Comparison of ENCODE assay signal across 27 cellular contexts in the genomic region with DNA sequence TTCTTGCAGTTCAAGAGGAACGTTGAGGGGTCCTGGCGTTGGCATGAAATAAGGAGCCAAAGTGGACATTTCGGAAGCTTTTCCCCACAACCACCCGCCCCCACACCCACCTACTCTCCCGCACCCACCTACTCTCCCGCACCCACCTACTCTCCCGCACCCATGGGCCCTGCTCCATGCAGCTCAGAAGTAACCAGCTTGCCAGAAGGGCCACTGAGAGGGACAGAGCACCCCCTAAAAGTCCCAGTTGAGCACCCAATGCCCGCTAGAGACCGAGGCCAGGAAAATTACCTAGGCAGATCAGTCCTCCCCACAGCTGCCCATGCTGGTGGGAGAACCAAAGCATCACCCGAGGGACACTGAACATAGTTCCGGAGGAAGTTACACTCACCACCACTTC. TPM values are rescaled to one million over a fixed set of nuclear protein-coding genes. Genes with fewer than 3 reads are reported as not detected.
"Had no signal": no experiment of that assay in that cellular context is flagged by ENCODE, and none has a peak within 500 bp of the region (broad histone marks: within the 10 kb centered on the region; RNA-seq: fewer than 3 reads in every experiment).

No MANE protein-coding gene starts in this region.

- H3K4me3 ChIP-seq: dorsolateral prefrontal cortex, heart right ventricle, neural progenitor cell, ovary, thoracic aorta had no signal

- H3K36me3 Mint-ChIP-seq: mesothelial cell of epicardium; natural killer cell; neural progenitor cell; stimulated activated memory B cell treated with anti-CD40 and anti-IgM and Interleukin-4, amounts not matched to agents 10 μg/mL and 1 μg/mL and 100 μg/mL, for 72 hours had no signal

- ATAC-seq: esophagus mucosa; heart right ventricle; natural killer cell; right cardiac atrium; stimulated activated memory B cell treated with anti-CD40 and anti-IgM and Interleukin-4, amounts not matched to agents 10 μg/mL and 1 μg/mL and 100 μg/mL, for 72 hours had no signal

- H3K27ac ChIP-seq: dorsolateral prefrontal cortex, heart right ventricle, neural progenitor cell, ovary, thoracic aorta had no signal

- H3K4me1 ChIP-seq: heart right ventricle, neural progenitor cell had no signal

- H3K9me3 Mint-ChIP-seq: mesothelial cell of epicardium; natural killer cell; neural progenitor cell; stimulated activated naive CD8-positive, alpha-beta T cell treated with anti-CD3 and anti-CD28 coated beads, Interleukin-15, Interleukin-2, amounts not matched to agents 100 ng/mL and 50 ng/mL, for 24 hours had no signal

- H3K9me3 ChIP-seq: heart right ventricle, ovary, thoracic aorta had no signal

- H3K9ac ChIP-seq: neural progenitor cell had no signal

- H3K27me3 ChIP-seq: dorsolateral prefrontal cortex, ovary had no signal

- H3K4me1 Mint-ChIP-seq: mesothelial cell of epicardium; natural killer cell; stimulated activated memory B cell treated with anti-CD40 and anti-IgM and Interleukin-4, amounts not matched to agents 10 μg/mL and 1 μg/mL and 100 μg/mL, for 72 hours had no signal

- DNase-seq: cortex of kidney; effector CD8-positive, alpha-beta T cell; heart right ventricle; hypothalamus; kidney glomerular epithelial cell; mammary epithelial cell; natural killer cell; nucleus accumbens; right cardiac atrium; stimulated activated CD4-positive, alpha-beta T cell treated with anti-CD3 and anti-CD28 coated beads, Interleukin-15, amount 100 ng/mL, for 24 hours; stimulated activated CD4-positive, alpha-beta T cell treated with anti-CD3 and anti-CD28 coated beads, Interleukin-1b, Interleukin-23, amount 100 ng/mL, for 48 hours; stimulated activated CD4-positive, alpha-beta T cell treated with anti-CD3 and anti-CD28 coated beads, Interleukin-4, amount 100 ng/mL, for 24 hours; trophoblast cell had no signal

- H3K4me2 ChIP-seq: neural progenitor cell had no signal

- H3K36me3 ChIP-seq: heart right ventricle, neural progenitor cell, ovary, thoracic aorta had no signal

- H3K4me3 Mint-ChIP-seq: mesothelial cell of epicardium; natural killer cell; neural progenitor cell; stimulated activated memory B cell treated with anti-CD40 and anti-IgM and Interleukin-4, amounts not matched to agents 10 μg/mL and 1 μg/mL and 100 μg/mL, for 72 hours; stimulated activated naive CD8-positive, alpha-beta T cell treated with anti-CD3 and anti-CD28 coated beads, Interleukin-15, Interleukin-2, amounts not matched to agents 100 ng/mL and 50 ng/mL, for 24 hours had no signal

- H3K27ac Mint-ChIP-seq: mesothelial cell of epicardium; natural killer cell; neural progenitor cell; progenitor cell of endocrine pancreas; stimulated activated memory B cell treated with anti-CD40 and anti-IgM and Interleukin-4, amounts not matched to agents 10 μg/mL and 1 μg/mL and 100 μg/mL, for 72 hours; stimulated activated naive CD8-positive, alpha-beta T cell treated with anti-CD3 and anti-CD28 coated beads, Interleukin-15, Interleukin-2, amounts not matched to agents 100 ng/mL and 50 ng/mL, for 24 hours had no signal

RNA-seq across cellular contexts. Expression of a gene that starts 11.8 kb away (rescaled TPM):
- total RNA-seq: esophagus mucosa, fibroblast of lung, glomerular endothelial cell, heart right ventricle, lower leg skin, mammary epithelial cell, mesothelial cell of epicardium, myocyte, natural killer cell, progenitor cell of endocrine pancreas, right cardiac atrium, subcutaneous adipose tissue, thoracic aorta had no signal
- polyA plus RNA-seq: fibroblast of lung, heart right ventricle, mammary epithelial cell, ovary, right cardiac atrium had no signal
